ENCODE assay signal across 1 cellular context in the genomic region with DNA sequence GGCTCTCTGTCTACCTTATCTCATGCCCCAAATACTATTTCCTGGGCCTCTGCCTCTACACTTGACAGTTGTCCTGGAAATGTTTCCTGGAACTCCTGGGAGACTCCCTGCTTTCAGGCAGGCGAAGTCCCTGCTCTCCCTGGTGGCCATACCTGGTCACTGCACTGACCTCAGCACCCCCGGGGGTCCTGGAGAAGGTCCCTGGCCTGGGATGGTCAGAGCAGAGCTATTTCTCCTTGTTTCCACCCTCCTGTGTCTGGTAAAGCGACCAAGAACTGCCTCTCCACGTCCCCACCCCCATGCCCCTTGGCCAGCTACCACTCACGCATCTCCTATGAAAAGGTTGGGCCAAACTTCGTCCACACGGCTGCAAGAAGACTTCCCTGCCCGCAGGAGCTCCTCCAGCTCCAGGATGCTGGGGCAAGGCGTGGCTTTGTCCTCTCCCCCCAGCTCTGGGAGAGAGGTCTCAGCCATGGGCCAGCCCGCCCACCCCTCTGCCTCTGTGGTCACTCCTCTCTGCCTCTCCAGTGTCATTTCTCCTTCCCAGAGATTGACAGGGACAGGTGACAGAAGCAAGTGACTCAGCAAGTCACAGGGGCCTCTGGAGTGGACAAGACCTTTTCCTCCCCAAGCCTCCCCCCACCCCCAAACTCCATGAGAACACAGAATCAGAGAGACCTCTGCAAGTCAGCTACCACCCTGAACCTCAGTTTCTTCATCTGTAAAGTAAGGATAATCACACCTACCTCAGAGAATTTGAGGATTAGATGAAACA.
A peak's percentile ranks its signal among the peaks of the same experiment; 100 is the strongest.
TF ChIP-seq lines count a peak whose summit lies in the region.

No MANE protein-coding gene starts in this region.

TF ChIP-seq in HepG2, 621 proteins besides CTCF, POLR2A, EP300 and RAD21 (continued from another document and continues in another):
- TF ChIP-seq PBX2 (CRISPR knock-in tag; IDR thresholded peaks at IDR 0.05) (peak; percentile 44; the same call in 1 of the 2 replicates), ZFP82 (CRISPR knock-in tag; IDR thresholded peaks at IDR 0.05; ENCODE audit: borderline replicate concordance) (no peak), ZNF430 (CRISPR knock-in tag; IDR thresholded peaks at IDR 0.05) (no peak), ZNF136 (CRISPR knock-in tag; IDR thresholded peaks at IDR 0.05; ENCODE audit: low read depth) (no peak), LCORL (IDR thresholded peaks at IDR 0.05) (no peak), LCORL (CRISPR knock-in tag; IDR thresholded peaks at IDR 0.05) (no peak), ATM (IDR thresholded peaks at IDR 0.05; ENCODE audit: borderline replicate concordance) (no peak), SIN3A (IDR thresholded peaks at IDR 0.05; ENCODE audit: borderline replicate concordance, low read depth, low read length) (0 out of 2 replicates have a peak, but pooled peaks have one; percentile 14), ZNF629 (CRISPR knock-in tag; conservative IDR thresholded peaks at IDR 0.05) (no peak), NRL (CRISPR knock-in tag; IDR thresholded peaks at IDR 0.05; ENCODE audit: borderline replicate concordance) (no peak), ZNF709 (CRISPR knock-in tag; IDR thresholded peaks at IDR 0.05) (no peak), CEBPG (CRISPR knock-in tag; IDR thresholded peaks at IDR 0.05) (peak; percentile 0; the same call in 1 of the 2 replicates), GATAD2A (CRISPR knock-in tag; IDR thresholded peaks at IDR 0.05) (peak; percentile 61), MYC (CRISPR knock-in tag; IDR thresholded peaks at IDR 0.05; ENCODE audit: borderline replicate concordance) (0 out of 2 replicates have a peak, but pooled peaks have one; percentile 53), ZNF367 (CRISPR knock-in tag; IDR thresholded peaks at IDR 0.05; ENCODE audit: borderline replicate concordance) (no peak), RNF2 (conservative IDR thresholded peaks at IDR 0.05; ENCODE audit: low read depth) (no peak), DPF2 (CRISPR knock-in tag; IDR thresholded peaks at IDR 0.05; ENCODE audit: borderline replicate concordance, low read depth) (no peak), ZNF790 (CRISPR knock-in tag; IDR thresholded peaks at IDR 0.05; ENCODE audit: borderline replicate concordance) (no peak), ZBTB14 (CRISPR knock-in tag; IDR thresholded peaks at IDR 0.05) (no peak), KDM4B (CRISPR knock-in tag; IDR thresholded peaks at IDR 0.05) (no peak), ZBTB7A (CRISPR knock-in tag; IDR thresholded peaks at IDR 0.05) (peak; percentile 62; the same call in 1 of the 2 replicates), ZNF251 (CRISPR knock-in tag; IDR thresholded peaks at IDR 0.05) (no peak), ZNF232 (CRISPR knock-in tag; IDR thresholded peaks at IDR 0.05; ENCODE audit: borderline replicate concordance) (0 out of 2 replicates have a peak, but pooled peaks have one; percentile 41), ELF3 (CRISPR knock-in tag; IDR thresholded peaks at IDR 0.05) (peak; percentile 41), TOE1 (CRISPR knock-in tag; IDR thresholded peaks at IDR 0.05) (no peak), EHMT2 (IDR thresholded peaks at IDR 0.05; ENCODE audit: borderline replicate concordance, low read depth, low read length) (no peak), ZNF572 (CRISPR knock-in tag; IDR thresholded peaks at IDR 0.05) (0 out of 2 replicates have a peak, but pooled peaks have one; percentile 67), NKX3-1 (CRISPR knock-in tag; IDR thresholded peaks at IDR 0.05) (no peak), HNRNPLL (IDR thresholded peaks at IDR 0.05; ENCODE audit: low read depth, low read length, poor library complexity, severe bottlenecking) (no peak), ZNF788 (CRISPR knock-in tag; IDR thresholded peaks at IDR 0.05; ENCODE audit: borderline replicate concordance) (no peak), ZNF891 (CRISPR knock-in tag; IDR thresholded peaks at IDR 0.05) (no peak), MAZ (IDR thresholded peaks at IDR 0.05; ENCODE audit: borderline replicate concordance, low read depth, low read length) (no peak), MAZ (CRISPR knock-in tag; IDR thresholded peaks at IDR 0.05; ENCODE audit: low read depth) (no peak)
- TF ChIP-seq, protein P1, sequence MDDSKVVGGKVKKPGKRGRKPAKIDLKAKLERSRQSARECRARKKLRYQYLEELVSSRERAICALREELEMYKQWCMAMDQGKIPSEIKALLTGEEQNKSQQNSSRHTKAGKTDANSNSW (CRISPR knock-in tag; IDR thresholded peaks at IDR 0.05; ENCODE audit: borderline replicate concordance), result no peak
- TF ChIP-seq, protein P2, sequence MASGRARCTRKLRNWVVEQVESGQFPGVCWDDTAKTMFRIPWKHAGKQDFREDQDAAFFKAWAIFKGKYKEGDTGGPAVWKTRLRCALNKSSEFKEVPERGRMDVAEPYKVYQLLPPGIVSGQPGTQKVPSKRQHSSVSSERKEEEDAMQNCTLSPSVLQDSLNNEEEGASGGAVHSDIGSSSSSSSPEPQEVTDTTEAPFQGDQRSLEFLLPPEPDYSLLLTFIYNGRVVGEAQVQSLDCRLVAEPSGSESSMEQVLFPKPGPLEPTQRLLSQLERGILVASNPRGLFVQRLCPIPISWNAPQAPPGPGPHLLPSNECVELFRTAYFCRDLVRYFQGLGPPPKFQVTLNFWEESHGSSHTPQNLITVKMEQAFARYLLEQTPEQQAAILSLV (CRISPR knock-in tag; IDR thresholded peaks at IDR 0.05; ENCODE audit: borderline replicate concordance), result no peak
- TF ChIP-seq, protein P3, sequence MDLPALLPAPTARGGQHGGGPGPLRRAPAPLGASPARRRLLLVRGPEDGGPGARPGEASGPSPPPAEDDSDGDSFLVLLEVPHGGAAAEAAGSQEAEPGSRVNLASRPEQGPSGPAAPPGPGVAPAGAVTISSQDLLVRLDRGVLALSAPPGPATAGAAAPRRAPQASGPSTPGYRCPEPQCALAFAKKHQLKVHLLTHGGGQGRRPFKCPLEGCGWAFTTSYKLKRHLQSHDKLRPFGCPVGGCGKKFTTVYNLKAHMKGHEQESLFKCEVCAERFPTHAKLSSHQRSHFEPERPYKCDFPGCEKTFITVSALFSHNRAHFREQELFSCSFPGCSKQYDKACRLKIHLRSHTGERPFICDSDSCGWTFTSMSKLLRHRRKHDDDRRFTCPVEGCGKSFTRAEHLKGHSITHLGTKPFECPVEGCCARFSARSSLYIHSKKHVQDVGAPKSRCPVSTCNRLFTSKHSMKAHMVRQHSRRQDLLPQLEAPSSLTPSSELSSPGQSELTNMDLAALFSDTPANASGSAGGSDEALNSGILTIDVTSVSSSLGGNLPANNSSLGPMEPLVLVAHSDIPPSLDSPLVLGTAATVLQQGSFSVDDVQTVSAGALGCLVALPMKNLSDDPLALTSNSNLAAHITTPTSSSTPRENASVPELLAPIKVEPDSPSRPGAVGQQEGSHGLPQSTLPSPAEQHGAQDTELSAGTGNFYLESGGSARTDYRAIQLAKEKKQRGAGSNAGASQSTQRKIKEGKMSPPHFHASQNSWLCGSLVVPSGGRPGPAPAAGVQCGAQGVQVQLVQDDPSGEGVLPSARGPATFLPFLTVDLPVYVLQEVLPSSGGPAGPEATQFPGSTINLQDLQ (CRISPR knock-in tag; IDR thresholded peaks at IDR 0.05), result no peak
- TF ChIP-seq, protein P4, sequence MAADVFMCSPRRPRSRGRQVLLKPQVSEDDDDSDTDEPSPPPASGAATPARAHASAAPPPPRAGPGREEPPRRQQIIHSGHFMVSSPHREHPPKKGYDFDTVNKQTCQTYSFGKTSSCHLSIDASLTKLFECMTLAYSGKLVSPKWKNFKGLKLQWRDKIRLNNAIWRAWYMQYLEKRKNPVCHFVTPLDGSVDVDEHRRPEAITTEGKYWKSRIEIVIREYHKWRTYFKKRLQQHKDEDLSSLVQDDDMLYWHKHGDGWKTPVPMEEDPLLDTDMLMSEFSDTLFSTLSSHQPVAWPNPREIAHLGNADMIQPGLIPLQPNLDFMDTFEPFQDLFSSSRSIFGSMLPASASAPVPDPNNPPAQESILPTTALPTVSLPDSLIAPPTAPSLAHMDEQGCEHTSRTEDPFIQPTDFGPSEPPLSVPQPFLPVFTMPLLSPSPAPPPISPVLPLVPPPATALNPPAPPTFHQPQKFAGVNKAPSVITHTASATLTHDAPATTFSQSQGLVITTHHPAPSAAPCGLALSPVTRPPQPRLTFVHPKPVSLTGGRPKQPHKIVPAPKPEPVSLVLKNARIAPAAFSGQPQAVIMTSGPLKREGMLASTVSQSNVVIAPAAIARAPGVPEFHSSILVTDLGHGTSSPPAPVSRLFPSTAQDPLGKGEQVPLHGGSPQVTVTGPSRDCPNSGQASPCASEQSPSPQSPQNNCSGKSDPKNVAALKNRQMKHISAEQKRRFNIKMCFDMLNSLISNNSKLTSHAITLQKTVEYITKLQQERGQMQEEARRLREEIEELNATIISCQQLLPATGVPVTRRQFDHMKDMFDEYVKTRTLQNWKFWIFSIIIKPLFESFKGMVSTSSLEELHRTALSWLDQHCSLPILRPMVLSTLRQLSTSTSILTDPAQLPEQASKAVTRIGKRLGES (CRISPR knock-in tag; IDR thresholded peaks at IDR 0.05; ENCODE audit: borderline replicate concordance), result no peak
- TF ChIP-seq, protein P5, sequence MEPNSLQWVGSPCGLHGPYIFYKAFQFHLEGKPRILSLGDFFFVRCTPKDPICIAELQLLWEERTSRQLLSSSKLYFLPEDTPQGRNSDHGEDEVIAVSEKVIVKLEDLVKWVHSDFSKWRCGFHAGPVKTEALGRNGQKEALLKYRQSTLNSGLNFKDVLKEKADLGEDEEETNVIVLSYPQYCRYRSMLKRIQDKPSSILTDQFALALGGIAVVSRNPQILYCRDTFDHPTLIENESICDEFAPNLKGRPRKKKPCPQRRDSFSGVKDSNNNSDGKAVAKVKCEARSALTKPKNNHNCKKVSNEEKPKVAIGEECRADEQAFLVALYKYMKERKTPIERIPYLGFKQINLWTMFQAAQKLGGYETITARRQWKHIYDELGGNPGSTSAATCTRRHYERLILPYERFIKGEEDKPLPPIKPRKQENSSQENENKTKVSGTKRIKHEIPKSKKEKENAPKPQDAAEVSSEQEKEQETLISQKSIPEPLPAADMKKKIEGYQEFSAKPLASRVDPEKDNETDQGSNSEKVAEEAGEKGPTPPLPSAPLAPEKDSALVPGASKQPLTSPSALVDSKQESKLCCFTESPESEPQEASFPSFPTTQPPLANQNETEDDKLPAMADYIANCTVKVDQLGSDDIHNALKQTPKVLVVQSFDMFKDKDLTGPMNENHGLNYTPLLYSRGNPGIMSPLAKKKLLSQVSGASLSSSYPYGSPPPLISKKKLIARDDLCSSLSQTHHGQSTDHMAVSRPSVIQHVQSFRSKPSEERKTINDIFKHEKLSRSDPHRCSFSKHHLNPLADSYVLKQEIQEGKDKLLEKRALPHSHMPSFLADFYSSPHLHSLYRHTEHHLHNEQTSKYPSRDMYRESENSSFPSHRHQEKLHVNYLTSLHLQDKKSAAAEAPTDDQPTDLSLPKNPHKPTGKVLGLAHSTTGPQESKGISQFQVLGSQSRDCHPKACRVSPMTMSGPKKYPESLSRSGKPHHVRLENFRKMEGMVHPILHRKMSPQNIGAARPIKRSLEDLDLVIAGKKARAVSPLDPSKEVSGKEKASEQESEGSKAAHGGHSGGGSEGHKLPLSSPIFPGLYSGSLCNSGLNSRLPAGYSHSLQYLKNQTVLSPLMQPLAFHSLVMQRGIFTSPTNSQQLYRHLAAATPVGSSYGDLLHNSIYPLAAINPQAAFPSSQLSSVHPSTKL (CRISPR knock-in tag; IDR thresholded peaks at IDR 0.05), result no peak; the same call in 1 of the 2 replicates
- TF ChIP-seq, protein P6, sequence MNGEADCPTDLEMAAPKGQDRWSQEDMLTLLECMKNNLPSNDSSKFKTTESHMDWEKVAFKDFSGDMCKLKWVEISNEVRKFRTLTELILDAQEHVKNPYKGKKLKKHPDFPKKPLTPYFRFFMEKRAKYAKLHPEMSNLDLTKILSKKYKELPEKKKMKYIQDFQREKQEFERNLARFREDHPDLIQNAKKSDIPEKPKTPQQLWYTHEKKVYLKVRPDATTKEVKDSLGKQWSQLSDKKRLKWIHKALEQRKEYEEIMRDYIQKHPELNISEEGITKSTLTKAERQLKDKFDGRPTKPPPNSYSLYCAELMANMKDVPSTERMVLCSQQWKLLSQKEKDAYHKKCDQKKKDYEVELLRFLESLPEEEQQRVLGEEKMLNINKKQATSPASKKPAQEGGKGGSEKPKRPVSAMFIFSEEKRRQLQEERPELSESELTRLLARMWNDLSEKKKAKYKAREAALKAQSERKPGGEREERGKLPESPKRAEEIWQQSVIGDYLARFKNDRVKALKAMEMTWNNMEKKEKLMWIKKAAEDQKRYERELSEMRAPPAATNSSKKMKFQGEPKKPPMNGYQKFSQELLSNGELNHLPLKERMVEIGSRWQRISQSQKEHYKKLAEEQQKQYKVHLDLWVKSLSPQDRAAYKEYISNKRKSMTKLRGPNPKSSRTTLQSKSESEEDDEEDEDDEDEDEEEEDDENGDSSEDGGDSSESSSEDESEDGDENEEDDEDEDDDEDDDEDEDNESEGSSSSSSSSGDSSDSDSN (CRISPR knock-in tag; IDR thresholded peaks at IDR 0.05), result 0 out of 2 replicates have a peak, but pooled peaks have one; percentile 21
